In the genomic region with DNA sequence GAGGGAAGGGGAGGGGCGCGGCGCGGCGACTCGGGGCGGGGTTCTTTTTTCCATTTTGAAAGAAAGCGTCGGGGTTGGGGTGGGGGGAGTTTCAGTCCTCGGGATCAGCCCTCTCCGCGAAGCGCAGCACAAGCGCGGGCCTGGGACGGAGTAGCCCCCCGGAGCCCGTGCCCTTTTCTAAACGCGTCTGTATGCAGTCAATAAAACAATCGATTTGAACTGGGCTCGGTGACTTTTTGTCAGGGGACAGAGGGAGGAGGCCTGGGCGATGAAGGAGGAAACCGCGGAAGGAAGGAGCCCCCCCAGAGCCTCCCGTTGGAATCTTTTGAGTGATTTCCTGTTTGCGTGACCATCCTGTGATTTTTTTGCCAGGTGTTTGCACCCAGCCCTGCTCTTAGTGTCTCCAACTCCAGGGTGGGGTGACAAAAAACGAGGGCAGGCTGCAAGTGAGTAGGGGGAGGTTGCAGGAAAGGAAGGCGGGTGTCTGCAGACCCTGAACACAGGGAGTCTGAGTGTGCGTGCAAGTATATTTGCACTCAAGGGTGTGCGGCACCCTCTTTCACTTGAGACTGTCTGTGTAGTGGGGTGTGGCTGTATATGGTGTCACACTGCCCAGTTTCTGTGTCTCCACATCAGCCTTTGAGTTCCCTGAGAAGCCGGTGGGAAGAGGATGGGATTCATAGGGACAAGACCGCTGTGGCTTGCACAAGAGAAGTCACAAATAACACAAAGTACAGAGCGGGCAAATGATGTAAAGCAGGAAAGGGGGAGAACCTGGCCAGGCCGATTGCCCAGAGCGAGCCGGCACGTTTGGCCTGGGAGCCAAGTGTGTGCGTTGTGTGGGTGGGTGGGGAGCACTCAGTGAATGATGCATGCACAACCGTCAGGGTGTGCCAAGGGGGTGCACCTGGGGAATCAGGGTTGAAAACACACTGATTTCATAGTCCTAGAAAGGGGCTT, we compare ENCODE assay signal across 8 cellular contexts. TPM values are rescaled to one million over a fixed set of nuclear protein-coding genes. Genes with fewer than 3 reads are reported as not detected.
DNase-seq lines count a peak whose midpoint lies in the region; ATAC-seq and TF ChIP-seq lines count a peak whose summit lies in the region.

No MANE protein-coding gene starts in this region.

- TF ChIP-seq CTCF in activated CD8-positive, alpha-beta T cell treated with anti-CD3 and anti-CD28 coated beads for 36 hours (IDR thresholded peaks at IDR 0.05) = no peak
- TF ChIP-seq CTCF in testis (IDR thresholded peaks at IDR 0.05) = no peak

- H3K4me3 ChIP-seq in iPS-20b (ENCODE audit: low read length) (peak overlapping the region; percentile 68), testis (peak overlapping the region; percentile 55 to 69)

- H3K4me3 Mint-ChIP-seq in T-helper 1 cell treated with Interleukin-12 subunit alpha and Interleukin-12 subunit beta and Interleukin-4 antibody, amounts not matched to agents 30 μg/mL and 1 μg/mL, for 36 hours = peak overlapping the region; percentile 44
- H3K4me3 Mint-ChIP-seq in activated CD8-positive, alpha-beta T cell treated with anti-CD3 and anti-CD28 coated beads for 36 hours = peak overlapping the region; percentile 56

- peaks cover 5% of the 10 kb centered on the region for H3K36me3 Mint-ChIP-seq in T-helper 1 cell treated with Interleukin-12 subunit alpha and Interleukin-12 subunit beta and Interleukin-4 antibody, amounts not matched to agents 30 μg/mL and 1 μg/mL, for 36 hours (ENCODE audit: low read depth)
- H3K36me3 Mint-ChIP-seq in activated CD8-positive, alpha-beta T cell treated with anti-CD3 and anti-CD28 coated beads for 36 hours (ENCODE audit: low read depth) = no peaks in the 10 kb centered on the region

- TF ChIP-seq POLR2A in testis (IDR thresholded peaks at IDR 0.05) = no peak

- CTCF ChIA-PET in activated CD8-positive, alpha-beta T cell treated with anti-CD3 and anti-CD28 coated beads for 36 hours (lab: Charles Lee) = interaction anchor here (3.4 kb wide), 1 partner anchor 184 kb away, joined by 19 read pairs; no protein-coding TSS in a partner anchor

- H3K4me1 ChIP-seq in iPS-20b (ENCODE audit: insufficient read depth, low read length) (peaks cover 32% of the 10 kb centered on the region), testis (peaks cover 13% of the 10 kb centered on the region)

- H3K27ac Mint-ChIP-seq in T-helper 1 cell treated with Interleukin-12 subunit alpha and Interleukin-12 subunit beta and Interleukin-4 antibody, amounts not matched to agents 30 μg/mL and 1 μg/mL, for 36 hours = no peak overlapping the region
- H3K27ac Mint-ChIP-seq in activated CD8-positive, alpha-beta T cell treated with anti-CD3 and anti-CD28 coated beads for 36 hours = no peak overlapping the region

- no peak for DNase-seq in T-helper 1 cell
- no peak for DNase-seq in activated CD8-positive, alpha-beta T cell treated with anti-CD3 and anti-CD28 coated beads for 36 hours
- DNase-seq in testis = no peak
- no peak for DNase-seq in dedifferentiated amniotic fluid mesenchymal stem cell (ENCODE audit: extremely low spot score)

- intact Hi-C loops in activated CD8-positive, alpha-beta T cell treated with anti-CD3 and anti-CD28 coated beads for 36 hours (cut with micrococcal nuclease) = no loop called here
- intact Hi-C loops in testis (cut with DNase I; ENCODE audit: low total_unique reads) = loop anchor here (10.0 kb wide), 1 partner anchor 152 kb away; no protein-coding TSS in a partner anchor

- POLR2A ChIA-PET in activated CD8-positive, alpha-beta T cell treated with anti-CD3 and anti-CD28 coated beads for 36 hours (lab: Charles Lee) = no interaction called here

- no peaks in the 10 kb centered on the region for H3K36me3 ChIP-seq in iPS-20b (ENCODE audit: insufficient read depth, low read depth, low read length)
- H3K36me3 ChIP-seq in testis (ENCODE audit: low read depth, missing control alignments) = no peaks in the 10 kb centered on the region

- no peaks in the 10 kb centered on the region for H3K9me3 Mint-ChIP-seq in T-helper 1 cell treated with Interleukin-12 subunit alpha and Interleukin-12 subunit beta and Interleukin-4 antibody, amounts not matched to agents 30 μg/mL and 1 μg/mL, for 36 hours
- no peaks in the 10 kb centered on the region for H3K9me3 Mint-ChIP-seq in activated CD8-positive, alpha-beta T cell treated with anti-CD3 and anti-CD28 coated beads for 36 hours

- no peak for ATAC-seq in activated CD8-positive, alpha-beta T cell treated with anti-CD3 and anti-CD28 coated beads for 36 hours
- no peak for ATAC-seq in GM19328 (IDR thresholded peaks at IDR 0.05; ENCODE audit: unreplicated experiment)
- ATAC-seq in GM18519 (IDR thresholded peaks at IDR 0.05; ENCODE audit: low FRiP score, unreplicated experiment) = no peak

- peaks cover 11% of the 10 kb centered on the region for H3K4me1 Mint-ChIP-seq in T-helper 1 cell treated with Interleukin-12 subunit alpha and Interleukin-12 subunit beta and Interleukin-4 antibody, amounts not matched to agents 30 μg/mL and 1 μg/mL, for 36 hours (ENCODE audit: low read depth)
- peaks cover 30% of the 10 kb centered on the region for H3K4me1 Mint-ChIP-seq in activated CD8-positive, alpha-beta T cell treated with anti-CD3 and anti-CD28 coated beads for 36 hours (ENCODE audit: low read depth)

- 9 to 11% methylated on average over 27 to 40 of the region's 40 CpGs for WGBS in testis, 2 donors

- peak overlapping the region; percentile 75; the same call in 1 of the 2 replicates for H3K9ac ChIP-seq in iPS-20b (ENCODE audit: low read depth, low read length)

- peaks cover 92% of the 10 kb centered on the region for H3K27me3 Mint-ChIP-seq in T-helper 1 cell treated with Interleukin-12 subunit alpha and Interleukin-12 subunit beta and Interleukin-4 antibody, amounts not matched to agents 30 μg/mL and 1 μg/mL, for 36 hours (ENCODE audit: low read depth)
- peaks cover 54% of the 10 kb centered on the region for H3K27me3 Mint-ChIP-seq in activated CD8-positive, alpha-beta T cell treated with anti-CD3 and anti-CD28 coated beads for 36 hours

- H3K9me3 ChIP-seq in iPS-20b (ENCODE audit: insufficient read depth, low read depth, low read length) (no peaks in the 10 kb centered on the region), testis (no peaks in the 10 kb centered on the region)

- H3K27me3 ChIP-seq in iPS-20b (ENCODE audit: insufficient read depth, low read length) (peaks cover 69% of the 10 kb centered on the region), testis (no peaks in the 10 kb centered on the region)

- H3K27ac ChIP-seq in iPS-20b (ENCODE audit: low read length) (no peak overlapping the region), testis (peak overlapping the region in 1 of 2 donors; percentile 76)

RNA-seq across cellular contexts. Expression of a gene that starts 6.5 kb away (rescaled TPM):
- total RNA-seq in activated CD8-positive, alpha-beta T cell treated with anti-CD3 and anti-CD28 coated beads for 36 hours = not detected
- 10 to 100 TPM; 12.8 to 17.7 TPM for total RNA-seq in testis
- polyA plus RNA-seq in testis (ENCODE audit: insufficient read depth, low read depth, low replicate concordance) = 26.1 TPM

RNA-seq across cellular contexts. Expression of a gene that starts 36.6 kb away (rescaled TPM):
- not detected for total RNA-seq in activated CD8-positive, alpha-beta T cell treated with anti-CD3 and anti-CD28 coated beads for 36 hours
- total RNA-seq in testis = 10 to 100 TPM; 24.0 to 39.5 TPM
- 73.7 TPM for polyA plus RNA-seq in testis (ENCODE audit: insufficient read depth, low read depth, low replicate concordance)

RNA-seq across cellular contexts. Expression of a gene that starts 54.5 kb away (rescaled TPM):
- not detected for total RNA-seq in activated CD8-positive, alpha-beta T cell treated with anti-CD3 and anti-CD28 coated beads for 36 hours
- total RNA-seq in testis = 10 to 100 TPM; 32.4 to 42.4 TPM
- polyA plus RNA-seq in testis (ENCODE audit: insufficient read depth, low read depth, low replicate concordance) = 24.6 TPM

Comparison
In these comparisons a context has a peak if more than half of its experiments do, and no peak if none do; other contexts are left out.
1. RNA of a gene that starts 6.5 kb away (total RNA-seq): 12.8 to 17.7 TPM in testis; not detected in activated CD8-positive, alpha-beta T cell treated with anti-CD3 and anti-CD28 coated beads for 36 hours; every median in the first group is over 10 times any median in the second.
2. RNA of a gene that starts 36.6 kb away (total RNA-seq): 24.0 to 39.5 TPM in testis; not detected in activated CD8-positive, alpha-beta T cell treated with anti-CD3 and anti-CD28 coated beads for 36 hours; every median in the first group is over 10 times any median in the second.
3. RNA of a gene that starts 54.5 kb away (total RNA-seq): 32.4 to 42.4 TPM in testis; not detected in activated CD8-positive, alpha-beta T cell treated with anti-CD3 and anti-CD28 coated beads for 36 hours; every median in the first group is over 10 times any median in the second.